10 cellular contexts compared by ENCODE assay signal in the genomic region with DNA sequence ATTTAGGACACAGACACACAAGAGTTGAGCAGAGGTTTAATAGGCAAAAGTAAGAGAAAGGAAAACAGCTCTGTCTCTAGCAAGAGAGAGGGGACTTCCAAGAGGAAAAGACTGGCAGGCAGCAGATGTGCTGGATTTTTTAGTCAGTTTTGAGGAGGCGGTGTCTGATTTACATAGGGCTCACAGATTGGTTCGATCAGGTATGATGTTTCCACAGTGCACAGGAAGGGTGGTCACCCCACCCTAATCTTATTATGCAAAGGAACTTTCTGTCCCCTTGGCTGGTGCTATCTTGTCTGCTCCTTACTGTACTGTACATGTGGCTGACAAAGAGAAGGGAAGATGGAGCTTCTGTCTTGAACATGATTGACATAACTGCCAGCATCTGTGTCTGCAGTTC. TPM values are rescaled to one million over a fixed set of nuclear protein-coding genes. Genes with fewer than 3 reads are reported as not detected.
DNase-seq lines count a peak whose midpoint lies in the region; ATAC-seq and TF ChIP-seq lines count a peak whose summit lies in the region.
"Had no signal": no experiment of that assay in that cellular context is flagged by ENCODE, and none has a peak within 500 bp of the region (broad histone marks: within the 10 kb centered on the region; RNA-seq: fewer than 3 reads in every experiment).

No MANE protein-coding gene starts in this region.

- H3K9me3 ChIP-seq in colonic mucosa: no peaks in the 10 kb centered on the region

- no peaks in the 10 kb centered on the region for H3K4me1 Mint-ChIP-seq in CD14-positive monocyte
- H3K4me1 Mint-ChIP-seq in IgD-negative memory B cell: peaks cover 6 to 9% (median 7%) of the 10 kb centered on the region in 3 donors

- H3K4me3 ChIP-seq in colonic mucosa: no peak overlapping the region

- H3K9me3 Mint-ChIP-seq in CD14-positive monocyte (no peaks in the 10 kb centered on the region), IgD-negative memory B cell (no peaks in the 10 kb centered on the region)

- peak overlapping the region; percentile 55 for H3K27ac ChIP-seq in colonic mucosa

- H3K4me1 ChIP-seq in colonic mucosa: peaks cover 4% of the 10 kb centered on the region

- H3K36me3 ChIP-seq in colonic mucosa: peaks cover 10% of the 10 kb centered on the region

- H3K27me3 ChIP-seq in colonic mucosa: no peaks in the 10 kb centered on the region

- intact Hi-C loops in CD14-positive monocyte (cut with micrococcal nuclease) (no loop called here), colonic mucosa (cut with DNase I) (no loop called here), sciatic nerve (cut with DNase I) (no loop called here)

- no peaks in the 10 kb centered on the region for H3K27me3 Mint-ChIP-seq in CD14-positive monocyte (ENCODE audit: low read depth in 3 of 3)
- H3K27me3 Mint-ChIP-seq in IgD-negative memory B cell: no peaks in the 10 kb centered on the region

- ATAC-seq in GM19328 (IDR thresholded peaks at IDR 0.05; ENCODE audit: unreplicated experiment) (peak; percentile 69), esophagus mucosa (no peak), HG03196 (IDR thresholded peaks at IDR 0.05; ENCODE audit: unreplicated experiment) (no peak), sciatic nerve (no peak)

- peaks cover 61 to 89% of the 10 kb centered on the region in 2 donors for H3K36me3 Mint-ChIP-seq in CD14-positive monocyte
- peaks cover 2% of the 10 kb centered on the region for H3K36me3 Mint-ChIP-seq in IgD-negative memory B cell

- H3K9ac ChIP-seq in colonic mucosa (ENCODE audit: low read depth in 2 of 2, low read length in 2 of 2): peak overlapping the region in 1 of 2 donors; percentile 46

- DNase-seq in CD14-positive monocyte (ENCODE audit: low spot score): no peak
- DNase-seq in colonic mucosa: peak; percentile 50
- DNase-seq in NCI-H1694 treated with DMSO at 0.1 percent for 48 hours (lab: John Stamatoyannopoulos, UW): no peak
- no peak for DNase-seq in sciatic nerve (ENCODE audit: low spot score)

- H3K27ac Mint-ChIP-seq in CD14-positive monocyte (peak overlapping the region in 4 of 7 donors; percentile 2 to 70 (median 36)), IgD-negative memory B cell (peak overlapping the region; percentile 36 to 89 (median 52))

- H3K4me3 Mint-ChIP-seq in CD14-positive monocyte (no peak overlapping the region), IgD-negative memory B cell (peak overlapping the region in 3 of 4 donors; percentile 5 to 72 (median 38))

- TF ChIP-seq CTCF in CD14-positive monocyte (IDR thresholded peaks at IDR 0.05) (no peak), colonic mucosa (IDR thresholded peaks at IDR 0.05) (no peak)

RNA-seq across cellular contexts. Expression of a gene that starts 25.3 kb away (rescaled TPM):
- 10 to 100 TPM; 28.6 to 36.0 TPM for polyA plus RNA-seq in CD14-positive monocyte
- 46.3 TPM for polyA plus RNA-seq in IgD-negative memory B cell
- total RNA-seq in colonic mucosa: 10 to 100 TPM; 37.3 to 72.2 TPM
- total RNA-seq in esophagus mucosa: 27.3 TPM
- total RNA-seq in sciatic nerve: 50.3 TPM

RNA-seq across cellular contexts. Expression of a gene that starts 28.0 kb away (rescaled TPM):
- polyA plus RNA-seq in CD14-positive monocyte (10 to 100 TPM; 19.1 to 24.4 TPM), IgD-negative memory B cell (53.5 TPM)
- total RNA-seq in colonic mucosa (10 to 100 TPM; 24.2 to 25.6 TPM), esophagus mucosa (22.5 TPM), sciatic nerve (31.6 TPM)

RNA-seq across cellular contexts. Expression of a gene that starts 36.0 kb away (rescaled TPM):
- polyA plus RNA-seq in CD14-positive monocyte (not detected), IgD-negative memory B cell (0.24 TPM)
- total RNA-seq in colonic mucosa (10 to 100 TPM; 30.5 to 33.0 TPM), esophagus mucosa (not detected), sciatic nerve (not detected)
- total RNA-seq: aorta, kidney epithelial cell had no signal
- polyA plus RNA-seq: aorta had no signal

RNA-seq across cellular contexts. Expression of a gene that starts 45.1 kb away (rescaled TPM):
- polyA plus RNA-seq in CD14-positive monocyte (not detected), IgD-negative memory B cell (0.80 TPM)
- total RNA-seq in colonic mucosa (1 to 10 TPM in 1 of 2 donors, under 1 TPM in 1; 0.49 to 2.3 TPM), esophagus mucosa (1.8 TPM), sciatic nerve (9.0 TPM)

Comparison
In these comparisons a context has a peak if more than half of its experiments do, and no peak if none do; other contexts are left out.
1. H3K4me3 Mint-ChIP-seq: peak in IgD-negative memory B cell (3 of 4); none in CD14-positive monocyte (0 of 2).
2. RNA of a gene that starts 36.0 kb away (total RNA-seq): 30.5 to 33.0 TPM in colonic mucosa; not detected in sciatic nerve (single experiment) and not detected in esophagus mucosa (single experiment); every median in the first group is over 10 times any median in the second.